In the genomic region with DNA sequence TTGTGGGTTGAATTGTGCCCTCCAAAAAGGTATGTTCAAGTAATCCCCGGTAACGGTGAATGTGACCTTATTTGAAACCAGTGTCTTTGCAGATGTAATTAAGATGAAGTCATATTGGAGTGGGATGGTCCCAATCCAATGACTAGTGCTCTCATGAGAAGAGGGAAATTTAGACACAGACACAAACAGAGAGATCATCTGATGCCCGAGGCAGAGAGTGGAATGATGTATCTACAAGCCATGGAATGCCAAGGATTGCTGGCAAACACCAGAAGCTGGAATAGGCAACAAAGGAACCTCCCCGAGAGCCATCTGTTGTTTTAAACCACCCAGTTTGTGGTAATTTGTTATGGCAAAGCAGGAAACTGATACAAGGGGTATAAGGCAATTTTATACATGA, we compare ENCODE assay signal across 15 cellular contexts.
"Had no signal": no experiment of that assay in that cellular context is flagged by ENCODE, and none has a peak within 500 bp of the region (broad histone marks: within the 10 kb centered on the region; RNA-seq: fewer than 3 reads in every experiment).

No MANE protein-coding gene starts in this region.

- H3K36me3 ChIP-seq: pancreas had no signal

- DNase-seq: activated CD4-positive, alpha-beta T cell treated with anti-CD3 and anti-CD28 coated beads, Interleukin-2, amount 50 U/mL, for 4 hours; activated CD4-positive, CD25-positive, alpha-beta regulatory T cell treated with anti-CD3 and anti-CD28 coated beads, Interleukin-2, amount 50 U/mL, for 72 hours; activated effector memory CD4-positive, alpha-beta T cell treated with anti-CD3 and anti-CD28 coated beads, Interleukin-2, amount 50 U/mL, for 16 hours; activated T-cell treated with anti-CD3 and anti-CD28 coated beads, Interleukin-2, amount 50 U/mL, for 1 hour; amygdala; brain microvascular endothelial cell; left ventricle myocardium inferior; mesendoderm; pancreas; retina; small intestine had no signal

- H3K4me1 ChIP-seq: pancreas, tibial nerve, vagina had no signal

- H3K27me3 ChIP-seq: brain microvascular endothelial cell, esophagus muscularis mucosa, tibial nerve, vagina had no signal

- H3K9me3 ChIP-seq: esophagus muscularis mucosa, pancreas, tibial nerve, vagina had no signal

- ATAC-seq: pancreas; stimulated activated memory B cell treated with anti-CD40 and anti-IgM and Interleukin-4, amounts not matched to agents 10 μg/mL and 1 μg/mL and 100 μg/mL, for 72 hours had no signal

- H3K4me3 ChIP-seq: esophagus muscularis mucosa, left ventricle myocardium inferior, pancreas, tibial nerve, vagina had no signal

- H3K27ac ChIP-seq: brain microvascular endothelial cell, esophagus muscularis mucosa, left ventricle myocardium inferior, pancreas, tibial nerve, vagina had no signal
